Comparison of ENCODE assay signal across 8 cellular contexts in genomic region chr17:21511368-21512195, GRCh38.
A peak's percentile ranks its signal among the peaks of the same experiment; 100 is the strongest.
DNase-seq lines count a peak whose midpoint lies in the region; ATAC-seq, FAIRE-seq and TF ChIP-seq lines count a peak whose summit lies in the region.

No MANE protein-coding gene starts in this region.

- POLR2A ChIA-PET in endothelial cell of umbilical vein (lab: Charles Lee), result no interaction called here

- peak; percentile 94 for FAIRE-seq in endothelial cell of umbilical vein (lab: Jason Lieb, UNC)

- H3K27ac ChIP-seq in endothelial cell of umbilical vein (ENCODE audit: insufficient read depth, low read depth, low read length), result peak overlapping the region; percentile 7

- no peak for TF ChIP-seq POLR2A in endothelial cell of umbilical vein (IDR thresholded peaks at IDR 0.05; ENCODE audit: low read depth, low read length)

- intact Hi-C loops in endothelial cell of umbilical vein (cut with micrococcal nuclease), result loop anchor here (1.0 to 5.0 kb wide), 9 partner anchors 54 to 711 kb away; partner anchors contain the start of genes KCNJ12, MAP2K3 and USP22

- CTCF ChIA-PET in endothelial cell of umbilical vein (lab: Charles Lee), result interaction anchor here (0.6 to 5.7 kb wide), 42 partner anchors 9 to 491 kb away, joined by 3 to 316 read pairs (median 4); no protein-coding TSS in a partner anchor

- peaks cover 1 to 3% of the 10 kb centered on the region in 2 experiments for H3K27me3 ChIP-seq in endothelial cell of umbilical vein (ENCODE audit: control insufficient read depth in 2 of 2, insufficient read depth in 2 of 2, low read length in 2 of 2)

- H3K4me2 ChIP-seq in endothelial cell of umbilical vein (ENCODE audit: insufficient read depth, low read length), result peak overlapping the region; percentile 95

- H4K20me1 ChIP-seq in endothelial cell of umbilical vein (replicated peaks; ENCODE audit: control insufficient read depth, extremely low read depth, insufficient read depth, low read length), result no peaks in the 10 kb centered on the region

- DNase-seq in DMS53 treated with DMSO at 0.1 percent for 48 hours (lab: John Stamatoyannopoulos, UW; ENCODE audit: unreplicated experiment) (peak; percentile 64), NOMO-1 treated with DMSO at 0.1 percent for 48 hours (lab: John Stamatoyannopoulos, UW; ENCODE audit: unreplicated experiment) (peak; percentile 64), activated T-cell treated with anti-CD3 and anti-CD28 coated beads for 1 hour (ENCODE audit: low read depth) (peak; percentile 55), endothelial cell of umbilical vein (ENCODE audit: low read depth, low spot score) (peak; percentile 87), mesenteric fat pad (ENCODE audit: low spot score) (peak; percentile 95), NCI-H2107 treated with DMSO at 0.1 percent for 48 hours (lab: John Stamatoyannopoulos, UW; ENCODE audit: unreplicated experiment) (no peak)
- DNase-seq in stimulated activated CD4-positive, alpha-beta T cell treated with anti-CD3 and anti-CD28 coated beads, TNF-alpha, amount 100 ng/mL, for 48 hours (ENCODE audit: low read depth in 3 of 3), result peak; percentile 29 to 62 (median 36)

- H3K79me2 ChIP-seq in endothelial cell of umbilical vein (ENCODE audit: control insufficient read depth, insufficient read depth, low read length), result no peaks in the 10 kb centered on the region

- H3K9me3 ChIP-seq in endothelial cell of umbilical vein (replicated peaks; ENCODE audit: control insufficient read depth, insufficient read depth, low read length), result no peaks in the 10 kb centered on the region

- H3K9me1 ChIP-seq in endothelial cell of umbilical vein (replicated peaks; ENCODE audit: control insufficient read depth, extremely low read depth, insufficient read depth, low read length), result no peaks in the 10 kb centered on the region

- TF ChIP-seq CTCF in endothelial cell of umbilical vein (IDR thresholded peaks at IDR 0.05; ENCODE audit: extremely low read depth in 1 of 2, insufficient read depth in 1 of 2, low read depth in 1 of 2, low read length in 2 of 2), result peak; percentile 79 to 85

- H3K4me3 ChIP-seq in endothelial cell of umbilical vein (replicated peaks in 1 of 3; ENCODE audit: insufficient read depth in 1 of 3, low read depth in 1 of 3, low read length in 3 of 3), result peak overlapping the region; percentile 40 to 78 (median 71)

- H3K4me1 ChIP-seq in endothelial cell of umbilical vein (ENCODE audit: control insufficient read depth, extremely low read depth, insufficient read depth, low read length), result peaks cover 9% of the 10 kb centered on the region

- H3K36me3 ChIP-seq in endothelial cell of umbilical vein (ENCODE audit: control insufficient read depth in 2 of 2, extremely low read depth in 1 of 2, insufficient read depth in 2 of 2, low read length in 2 of 2), result no peaks in the 10 kb centered on the region

- dilution Hi-C loops in endothelial cell of umbilical vein (cut with MboI; ENCODE audit: extremely low pct_ligation_motif_present, low sequenced_read_pairs), result no loop called here

- ATAC-seq in HG03103 (IDR thresholded peaks at IDR 0.05; ENCODE audit: low read depth, unreplicated experiment), result peak; percentile 53

- BruUV-seq in endothelial cell of umbilical vein (replicated peaks; lab: Mats Ljungman, UMichigan), result no TSS peak

- peak overlapping the region; percentile 47 for H3K9ac ChIP-seq in endothelial cell of umbilical vein (replicated peaks; ENCODE audit: extremely low read depth, insufficient read depth, low read length)

- H2AFZ ChIP-seq in endothelial cell of umbilical vein (ENCODE audit: low read depth, low read length), result peak overlapping the region; percentile 98

TF ChIP-seq in endothelial cell of umbilical vein, 7 proteins besides CTCF, POLR2A, EP300 and RAD21:
- no peak for TF ChIP-seq FOS (IDR thresholded peaks at IDR 0.05; ENCODE audit: borderline replicate concordance, insufficient read depth, low read length)
